ENCODE assay signal across 8 cellular contexts in genomic region chr1:67759692-67760029, GRCh38.
DNase-seq lines count a peak whose midpoint lies in the region; ATAC-seq and TF ChIP-seq lines count a peak whose summit lies in the region.

No MANE protein-coding gene starts in this region.

- DNase-seq in MCF 10A (ENCODE audit: unreplicated experiment) (no peak), DMS114 treated with DMSO at 0.1 percent for 48 hours (lab: John Stamatoyannopoulos, UW; ENCODE audit: unreplicated experiment) (no peak), medulla oblongata (ENCODE audit: extremely low spot score) (no peak)
- no peak for DNase-seq in stimulated activated CD4-positive, alpha-beta T cell treated with anti-CD3 and anti-CD28 coated beads, Interleukin-4, amount 100 ng/mL, for 1 hour
- DNase-seq in activated CD4-positive, alpha-beta T cell treated with anti-CD3 and anti-CD28 coated beads for 48 hours = no peak

- H3K27me3 ChIP-seq in skeletal muscle tissue (ENCODE audit: control insufficient read depth in 3 of 3, insufficient read depth in 3 of 3, low read length in 3 of 3) = no peaks in the 10 kb centered on the region

- intact Hi-C loops in MCF 10A (cut with micrococcal nuclease) = loop anchor here (1.0 kb wide), 3 partner anchors 73 to 224 kb away; no protein-coding TSS in a partner anchor

- peaks cover 31% of the 10 kb centered on the region for H3K4me1 Mint-ChIP-seq in MCF 10A (ENCODE audit: insufficient read depth, unreplicated experiment)

- peak; percentile 28 for ATAC-seq in GM19455 (IDR thresholded peaks at IDR 0.05; ENCODE audit: unreplicated experiment)
- peak; percentile 15 for ATAC-seq in HG03097 (IDR thresholded peaks at IDR 0.05; ENCODE audit: low FRiP score, unreplicated experiment)

- no peaks in the 10 kb centered on the region for H3K9me3 ChIP-seq in skeletal muscle tissue (ENCODE audit: control insufficient read depth in 3 of 3, low read length in 3 of 3)

- no peaks in the 10 kb centered on the region for H3K36me3 ChIP-seq in skeletal muscle tissue (ENCODE audit: control insufficient read depth in 3 of 3, insufficient read depth in 3 of 3, low read length in 3 of 3)

- peak overlapping the region; percentile 57 for H3K27ac Mint-ChIP-seq in MCF 10A (ENCODE audit: low read depth, unreplicated experiment)

- TSS peak; percentile 56 for BruUV-seq in MCF 10A (replicated peaks; lab: Mats Ljungman, UMichigan)

- no peaks in the 10 kb centered on the region for H3K36me3 Mint-ChIP-seq in MCF 10A (ENCODE audit: insufficient read depth, unreplicated experiment)

- TF ChIP-seq CTCF in MCF 10A (IDR thresholded peaks at IDR 0.05; ENCODE audit: unreplicated experiment) = no peak

- H3K9me3 Mint-ChIP-seq in MCF 10A (ENCODE audit: unreplicated experiment) = no peaks in the 10 kb centered on the region

- CTCF ChIA-PET in MCF 10A (lab: Yijun Ruan, JAX) = interaction anchor here (0.6 to 12.4 kb wide), 62 partner anchors 8 to 1493 kb away, joined by 3 to 386 read pairs (median 5); partner anchors contain the start of gene GADD45A

- H3K4me1 ChIP-seq in skeletal muscle tissue (ENCODE audit: control insufficient read depth in 3 of 3, insufficient read depth in 3 of 3, low read length in 3 of 3) = peaks cover 19 to 27% (median 20%) of the 10 kb centered on the region in 3 donors

- H3K9ac ChIP-seq in skeletal muscle tissue (ENCODE audit: low read depth in 1 of 3, low read length in 3 of 3) = peak overlapping the region; percentile 14 to 41 (median 25)

- peak overlapping the region; percentile 55 for H3K27ac ChIP-seq in skeletal muscle tissue (ENCODE audit: low read depth, low read length)

- peak overlapping the region in 1 of 3 donors; percentile 6 for H3K4me3 ChIP-seq in skeletal muscle tissue (ENCODE audit: low read length in 3 of 3)

- H3K27me3 Mint-ChIP-seq in MCF 10A (ENCODE audit: insufficient read depth, unreplicated experiment) = no peaks in the 10 kb centered on the region

- POLR2A ChIA-PET in MCF 10A (lab: Yijun Ruan, JAX) = interaction anchor here (0.5 to 20.8 kb wide), 14 partner anchors 8 to 227 kb away, joined by 3 to 446 read pairs (median 6); partner anchors contain the start of gene GADD45A

- H3K4me3 Mint-ChIP-seq in MCF 10A (ENCODE audit: unreplicated experiment) = no peak overlapping the region
